8 cellular contexts compared by ENCODE assay signal in the genomic region with DNA sequence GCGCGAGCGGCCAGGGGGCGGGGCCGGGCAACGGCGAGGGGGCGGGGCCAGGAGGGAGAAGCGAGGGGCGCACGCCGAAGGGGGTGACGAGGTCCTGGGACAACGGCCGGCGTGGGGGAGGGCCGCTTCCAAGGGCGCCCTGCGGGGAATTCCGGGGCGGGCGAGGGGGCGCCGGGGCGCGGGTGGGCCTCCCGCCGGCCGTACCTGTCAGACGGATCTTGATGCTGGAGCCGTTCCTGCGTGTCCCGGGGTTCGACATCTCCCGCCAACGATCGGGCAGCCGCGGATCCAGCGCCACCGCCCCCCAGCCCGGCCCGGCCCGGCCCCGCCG. TPM values are rescaled to one million over a fixed set of nuclear protein-coding genes. Genes with fewer than 3 reads are reported as not detected.
DNase-seq lines count a peak whose midpoint lies in the region; ATAC-seq and TF ChIP-seq lines count a peak whose summit lies in the region.

No MANE protein-coding gene starts in this region.

- no peaks in the 10 kb centered on the region for H3K36me3 ChIP-seq in colonic mucosa

- no peaks in the 10 kb centered on the region for H3K9me3 ChIP-seq in colonic mucosa

- TF ChIP-seq CTCF in AG10803 (conservative IDR thresholded peaks at IDR 0.05; ENCODE audit: low read length), result no peak
- no peak for TF ChIP-seq CTCF in HL-60 (IDR thresholded peaks at IDR 0.05; ENCODE audit: insufficient read depth, low read length)
- no peak for TF ChIP-seq CTCF in colonic mucosa (IDR thresholded peaks at IDR 0.05)
- no peak for TF ChIP-seq CTCF in neural crest cell (conservative IDR thresholded peaks at IDR 0.05)

- H3K9me3 Mint-ChIP-seq in neural crest cell, result no peaks in the 10 kb centered on the region

- no peaks in the 10 kb centered on the region for H3K27me3 Mint-ChIP-seq in neural crest cell (ENCODE audit: low read depth)

- H3K4me3 Mint-ChIP-seq in neural crest cell, result peak overlapping the region; percentile 87

- DNase-seq in AG10803 (ENCODE audit: low read depth), result no peak
- no peak for DNase-seq in HL-60 (ENCODE audit: low read depth in 1 of 2, low spot score in 1 of 2)
- no peak for DNase-seq in colonic mucosa
- DNase-seq in neural crest cell (ENCODE audit: low read depth, low spot score), result no peak
- DNase-seq in OCI-M1 (lab: John Stamatoyannopoulos, UW), result no peak
- no peak for DNase-seq in NCI-H1930 (lab: John Stamatoyannopoulos, UW)
- no peak for DNase-seq in NCI-H446 (lab: John Stamatoyannopoulos, UW)

- H3K36me3 Mint-ChIP-seq in neural crest cell (ENCODE audit: low read depth), result peaks cover 12% of the 10 kb centered on the region

- no peaks in the 10 kb centered on the region for H3K4me1 ChIP-seq in colonic mucosa

- no peaks in the 10 kb centered on the region for H3K27me3 ChIP-seq in HL-60 (ENCODE audit: insufficient read depth, poor library complexity, severe bottlenecking)
- H3K27me3 ChIP-seq in colonic mucosa, result no peaks in the 10 kb centered on the region

- H3K4me1 Mint-ChIP-seq in neural crest cell, result peaks cover 38% of the 10 kb centered on the region

- H3K27ac ChIP-seq in HL-60 (replicated peaks) (peak overlapping the region; percentile 47; the same call in 1 of the 2 replicates), colonic mucosa (peak overlapping the region; percentile 98)

- H3K4me3 ChIP-seq in AG10803 (ENCODE audit: low read length) (peak overlapping the region; percentile 71), HL-60 (replicated peaks; ENCODE audit: insufficient read depth, low read length) (peak overlapping the region; percentile 70), colonic mucosa (peak overlapping the region; percentile 96)

- ATAC-seq in GM19397 (IDR thresholded peaks at IDR 0.05; ENCODE audit: unreplicated experiment), result peak; percentile 40

- peak overlapping the region; percentile 26 to 82 for H3K9ac ChIP-seq in colonic mucosa (ENCODE audit: low read depth in 2 of 2, low read length in 2 of 2)

- no peak overlapping the region for H3K27ac Mint-ChIP-seq in neural crest cell (ENCODE audit: unreplicated experiment)

- intact Hi-C loops in colonic mucosa (cut with DNase I), result loop anchor here (10.0 kb wide), 1 partner anchor 99 kb away; no protein-coding TSS in a partner anchor

RNA-seq across cellular contexts. Expression of a gene that starts 0.4 kb away (rescaled TPM):
- 10 to 100 TPM; 26.8 to 35.5 TPM for total RNA-seq in colonic mucosa
- 24.5 and 24.6 TPM in 2 replicates for total RNA-seq in neural crest cell
